In genomic region chr6:39302669-39303424, GRCh38 we compare ENCODE assay signal across 8 cellular contexts. TPM values are rescaled to one million over a fixed set of nuclear protein-coding genes. Genes with fewer than 3 reads are reported as not detected.
DNase-seq lines count a peak whose midpoint lies in the region; ATAC-seq and TF ChIP-seq lines count a peak whose summit lies in the region.

No MANE protein-coding gene starts in this region.

- H3K27me3 ChIP-seq in PC-9 (ENCODE audit: insufficient read depth, low read depth): no peaks in the 10 kb centered on the region
- no peaks in the 10 kb centered on the region for H3K27me3 ChIP-seq in fibroblast of lung (ENCODE audit: control insufficient read depth, insufficient read depth, low read length)

- peak overlapping the region; percentile 76 for H3K4me2 ChIP-seq in PC-9
- H3K4me2 ChIP-seq in fibroblast of lung (ENCODE audit: extremely low read depth, insufficient read depth, low read length): peak overlapping the region; percentile 59

- H3K27me3 Mint-ChIP-seq in CD14-positive monocyte (ENCODE audit: low read depth in 3 of 3) (peaks cover 4 to 8% (median 5%) of the 10 kb centered on the region in 3 donors), nephron (ENCODE audit: low read depth) (peaks cover 39% of the 10 kb centered on the region)
- H3K27me3 Mint-ChIP-seq in stimulated activated memory B cell treated with anti-CD40 and anti-IgM and Interleukin-4, amounts not matched to agents 10 μg/mL and 1 μg/mL and 100 μg/mL, for 72 hours: peaks cover 21% of the 10 kb centered on the region

- 0 out of 2 replicates have a peak overlapping the region, but pooled peaks have one; percentile 62 for H2AFZ ChIP-seq in PC-9
- H2AFZ ChIP-seq in fibroblast of lung (ENCODE audit: low read length): peak overlapping the region; percentile 67

- H3K36me3 Mint-ChIP-seq in CD14-positive monocyte (no peaks in the 10 kb centered on the region), nephron (ENCODE audit: low read depth) (no peaks in the 10 kb centered on the region)
- H3K36me3 Mint-ChIP-seq in stimulated activated memory B cell treated with anti-CD40 and anti-IgM and Interleukin-4, amounts not matched to agents 10 μg/mL and 1 μg/mL and 100 μg/mL, for 72 hours: no peaks in the 10 kb centered on the region

- H3K4me3 Mint-ChIP-seq in CD14-positive monocyte (peak overlapping the region; percentile 67 to 89), nephron (no peak overlapping the region)
- peak overlapping the region; percentile 53 for H3K4me3 Mint-ChIP-seq in stimulated activated memory B cell treated with anti-CD40 and anti-IgM and Interleukin-4, amounts not matched to agents 10 μg/mL and 1 μg/mL and 100 μg/mL, for 72 hours

- no peaks in the 10 kb centered on the region for H3K79me2 ChIP-seq in PC-9 (ENCODE audit: low read depth)
- H3K79me2 ChIP-seq in fibroblast of lung (ENCODE audit: control insufficient read depth, insufficient read depth, low read length): no peaks in the 10 kb centered on the region

- peaks cover 0 to 6% (median 0%) of the 10 kb centered on the region in 7 donors for H3K9me3 Mint-ChIP-seq in CD14-positive monocyte
- no peaks in the 10 kb centered on the region for H3K9me3 Mint-ChIP-seq in nephron
- no peaks in the 10 kb centered on the region for H3K9me3 Mint-ChIP-seq in stimulated activated memory B cell treated with anti-CD40 and anti-IgM and Interleukin-4, amounts not matched to agents 10 μg/mL and 1 μg/mL and 100 μg/mL, for 72 hours

- CTCF ChIA-PET in PC-9 (lab: Charles Lee): interaction anchor here (0.7 to 2.2 kb wide), 6 partner anchors 23 to 248 kb away, joined by 3 to 20 read pairs (median 5); no protein-coding TSS in a partner anchor

- intact Hi-C loops in CD14-positive monocyte (cut with micrococcal nuclease) (loop anchor here (1.0 to 10.0 kb wide), 2 partner anchors 78 to 137 kb away; partner anchors contain the start of gene KCNK5 (in 1 of the 2)), PC-9 (cut with micrococcal nuclease; ENCODE audit: unreplicated experiment) (loop anchor here (1.0 to 5.0 kb wide), 5 partner anchors 74 to 430 kb away; partner anchors contain the start of gene KCNK5)

- H4K20me1 ChIP-seq in PC-9 (ENCODE audit: insufficient read depth) (no peaks in the 10 kb centered on the region), fibroblast of lung (ENCODE audit: control insufficient read depth, extremely low read depth, insufficient read depth, low read length) (no peaks in the 10 kb centered on the region)

- no peaks in the 10 kb centered on the region for H3F3A ChIP-seq in PC-9 (ENCODE audit: insufficient read depth, low read depth)

- DNase-seq in CD14-positive monocyte (ENCODE audit: low spot score) (peak; percentile 80), HuH-7 (ENCODE audit: low spot score) (peak; percentile 88), PC-9 (peak; percentile 56 to 82), fibroblast of lung (ENCODE audit: low read depth in 2 of 2) (peak; percentile 40 to 62)
- DNase-seq in activated T-cell treated with anti-CD3 and anti-CD28 coated beads, Interleukin-2, amount 50 U/mL, for 48 hours: peak; percentile 93 to 94

- H3K9me3 ChIP-seq in PC-9 (ENCODE audit: insufficient read depth, low read depth): no peaks in the 10 kb centered on the region
- H3K9me3 ChIP-seq in fibroblast of lung (ENCODE audit: control insufficient read depth, insufficient read depth, low read depth, low read length): no peaks in the 10 kb centered on the region

- peak overlapping the region; percentile 32; the same call in 1 of the 2 replicates for H3K4me3 ChIP-seq in PC-9
- H3K4me3 ChIP-seq in fibroblast of lung (replicated peaks in 1 of 4; ENCODE audit: control extremely low read depth in 1 of 4, insufficient read depth in 1 of 4, low read depth in 3 of 4, low read length in 4 of 4): no peak overlapping the region

- H3K4me1 ChIP-seq in PC-9 (replicated peaks; ENCODE audit: insufficient read depth) (peaks cover 12% of the 10 kb centered on the region), fibroblast of lung (ENCODE audit: control insufficient read depth, extremely low read depth, insufficient read depth, low read length) (no peaks in the 10 kb centered on the region)

- peak overlapping the region in 4 of 7 donors; percentile 3 to 82 (median 36) for H3K27ac Mint-ChIP-seq in CD14-positive monocyte
- no peak overlapping the region for H3K27ac Mint-ChIP-seq in nephron
- H3K27ac Mint-ChIP-seq in stimulated activated memory B cell treated with anti-CD40 and anti-IgM and Interleukin-4, amounts not matched to agents 10 μg/mL and 1 μg/mL and 100 μg/mL, for 72 hours: no peak overlapping the region

- no peaks in the 10 kb centered on the region for H3K36me3 ChIP-seq in PC-9 (ENCODE audit: low read depth)
- no peaks in the 10 kb centered on the region for H3K36me3 ChIP-seq in fibroblast of lung (ENCODE audit: control insufficient read depth, insufficient read depth, low read length)

- no TSS peak for BruUV-seq in PC-9 (replicated peaks; lab: Mats Ljungman, UMichigan)

- H3K9ac ChIP-seq in fibroblast of lung (ENCODE audit: insufficient read depth, low read length): no peak overlapping the region

- ATAC-seq in GM19463 (IDR thresholded peaks at IDR 0.05; ENCODE audit: unreplicated experiment): peak; percentile 82
- peak; percentile 91 for ATAC-seq in stimulated activated memory B cell treated with anti-CD40 and anti-IgM and Interleukin-4, amounts not matched to agents 10 μg/mL and 1 μg/mL and 100 μg/mL, for 72 hours

- H3K9me2 ChIP-seq in PC-9 (ENCODE audit: insufficient read depth): no peaks in the 10 kb centered on the region

- H3K4me1 Mint-ChIP-seq in CD14-positive monocyte (peaks cover 15% of the 10 kb centered on the region), nephron (no peaks in the 10 kb centered on the region)
- no peaks in the 10 kb centered on the region for H3K4me1 Mint-ChIP-seq in stimulated activated memory B cell treated with anti-CD40 and anti-IgM and Interleukin-4, amounts not matched to agents 10 μg/mL and 1 μg/mL and 100 μg/mL, for 72 hours

- TF ChIP-seq CTCF in CD14-positive monocyte (IDR thresholded peaks at IDR 0.05) (peak; percentile 95), PC-9 (conservative IDR thresholded peaks at IDR 0.05) (peak; percentile 92), fibroblast of lung (conservative IDR thresholded peaks at IDR 0.05 in 1 of 2, IDR thresholded peaks at IDR 0.05 in 1 of 2; ENCODE audit: low read depth in 1 of 2, low read length in 2 of 2) (peak; percentile 78 to 83), nephron (IDR thresholded peaks at IDR 0.05; ENCODE audit: unreplicated experiment in 3 of 3) (peak; percentile 92 to 94 (median 92))

- POLR2A ChIA-PET in PC-9 (lab: Charles Lee; ENCODE audit: unreplicated experiment): interaction anchor here (0.6 kb wide), 1 partner anchor 248 kb away, joined by 5 read pairs; no protein-coding TSS in a partner anchor

- H3K27ac ChIP-seq in PC-9: no peak overlapping the region
- no peak overlapping the region for H3K27ac ChIP-seq in fibroblast of lung (ENCODE audit: insufficient read depth, low read length)

RNA-seq across cellular contexts. Expression of gene KCNK17, which starts 11.4 kb away (rescaled TPM):
- not detected for polyA plus RNA-seq in CD14-positive monocyte
- not detected in 2 replicates for total RNA-seq in PC-9 (2021)
- not detected in 2 replicates for total RNA-seq in fibroblast of lung
- polyA plus RNA-seq in fibroblast of lung: not detected in 2 replicates
- not detected in 2 replicates for polyA plus RNA-seq in fibroblast of lung (2012)
- not detected in 2 replicates for polyA minus RNA-seq in fibroblast of lung (ENCODE audit: low replicate concordance)

RNA-seq across cellular contexts. Expression of gene KCNK16, which starts 19.7 kb away (rescaled TPM):
- polyA plus RNA-seq in CD14-positive monocyte (not detected), fibroblast of lung (not detected in 2 replicates)
- total RNA-seq in PC-9 (2021) (not detected in 2 replicates), fibroblast of lung (not detected in 2 replicates)
- not detected in 2 replicates for polyA plus RNA-seq in fibroblast of lung (2012)
- polyA minus RNA-seq in fibroblast of lung (ENCODE audit: low replicate concordance): not detected in 2 replicates

Comparison
In these comparisons a context has a peak if more than half of its experiments do, and no peak if none do; other contexts are left out.
1. H3K27ac Mint-ChIP-seq: peak in CD14-positive monocyte (4 of 7); none in nephron (0 of 3) and stimulated activated memory B cell treated with anti-CD40 and anti-IgM and Interleukin-4, amounts not matched to agents 10 μg/mL and 1 μg/mL and 100 μg/mL, for 72 hours (single experiment).
2. H3K4me3 Mint-ChIP-seq: peak in CD14-positive monocyte (2 of 2) and stimulated activated memory B cell treated with anti-CD40 and anti-IgM and Interleukin-4, amounts not matched to agents 10 μg/mL and 1 μg/mL and 100 μg/mL, for 72 hours (single experiment); none in nephron (0 of 3).
3. Peak in every context shown above with its lines, with median percentiles within 50 percentile points of each other: DNase-seq and CTCF ChIP-seq.